In the genomic region with DNA sequence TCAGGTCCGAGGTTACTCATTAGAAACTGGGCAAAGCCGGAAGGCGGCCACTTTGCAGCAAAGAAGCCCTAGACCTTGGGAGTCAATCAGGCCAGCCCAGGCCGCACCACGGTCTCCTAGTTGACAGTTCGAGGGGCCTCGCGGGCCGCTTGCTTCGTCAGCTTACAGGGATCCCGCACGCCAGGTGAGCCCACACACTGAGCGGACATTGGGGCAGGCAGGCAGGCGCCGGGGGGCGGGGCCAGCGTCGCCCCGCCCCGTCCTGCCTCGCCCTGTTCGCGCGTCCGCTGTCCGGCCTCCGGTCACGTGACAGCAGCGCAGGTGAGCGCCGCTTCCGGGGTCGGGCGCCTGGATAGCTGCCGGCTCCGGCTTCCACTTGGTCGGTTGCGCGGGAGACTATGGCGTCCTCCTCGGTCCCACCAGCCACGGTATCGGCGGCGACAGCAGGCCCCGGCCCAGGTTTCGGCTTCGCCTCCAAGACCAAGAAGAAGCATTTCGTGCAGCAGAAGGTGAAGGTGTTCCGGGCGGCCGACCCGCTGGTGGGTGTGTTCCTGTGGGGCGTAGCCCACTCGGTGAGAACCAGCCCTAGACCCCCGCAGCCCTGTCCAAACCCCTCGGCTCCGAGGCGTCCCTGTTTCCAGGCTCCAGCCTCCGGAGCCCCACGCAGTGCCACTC, we compare ENCODE assay signal across 8 cellular contexts. TPM values are rescaled to one million over a fixed set of nuclear protein-coding genes. Genes with fewer than 3 reads are reported as not detected.
DNase-seq lines count a peak whose midpoint lies in the region; ATAC-seq, FAIRE-seq and TF ChIP-seq lines count a peak whose summit lies in the region.

Gene PIP4K2C, plus strand, starts transcription at position 301 of the 675 bp plus-strand sequence. Its CDS starts 98 bp downstream, at position 399.

- H3K36me3 ChIP-seq in adrenal gland (replicated peaks in 1 of 2) (peaks cover 0 to 7% of the 10 kb centered on the region in 2 donors), left ventricle myocardium inferior (peaks cover 16% of the 10 kb centered on the region), upper lobe of right lung (peaks cover 10% of the 10 kb centered on the region)

- H3K9me3 Mint-ChIP-seq in progenitor cell of endocrine pancreas (ENCODE audit: low read depth) = no peaks in the 10 kb centered on the region

- H3K27me3 ChIP-seq in adrenal gland = no peaks in the 10 kb centered on the region
- H3K27me3 ChIP-seq in left ventricle myocardium inferior (ENCODE audit: low read depth) = peaks cover 24% of the 10 kb centered on the region
- no peaks in the 10 kb centered on the region for H3K27me3 ChIP-seq in upper lobe of right lung

- H3K27ac Mint-ChIP-seq in progenitor cell of endocrine pancreas = peak within 1 kb of the TSS; percentile 97

- H3K4me1 Mint-ChIP-seq in progenitor cell of endocrine pancreas (ENCODE audit: low read depth) = peaks cover 23% of the 10 kb centered on the region

- H3K4me3 Mint-ChIP-seq in progenitor cell of endocrine pancreas (ENCODE audit: low read depth) = peak within 1 kb of the TSS; percentile 94

- TF ChIP-seq POLR2A in GM12891 (IDR thresholded peaks at IDR 0.05; ENCODE audit: low read depth, low read length) = peak; percentile 77
- peak; percentile 19 to 23 for TF ChIP-seq POLR2A in adrenal gland (IDR thresholded peaks at IDR 0.05)

- 0 to 2% (median 1%) methylated on average over 10 to 61 of the region's 61 CpGs for WGBS in adrenal gland, 4 donors

- DNase-seq in GM12891 (ENCODE audit: insufficient read length, low spot score) = peak; percentile 96
- DNase-seq in NCI-H1105 (lab: John Stamatoyannopoulos, UW) = peak; percentile 76
- peak; percentile 69 to 83 (median 80) for DNase-seq in adrenal gland
- DNase-seq in left ventricle myocardium inferior = peak; percentile 81
- DNase-seq in progenitor cell of endocrine pancreas (ENCODE audit: low spot score, unreplicated experiment) = peak; percentile 83
- DNase-seq in upper lobe of right lung = peak; percentile 93

- ATAC-seq in HG02610 (IDR thresholded peaks at IDR 0.05; ENCODE audit: unreplicated experiment) (peak; percentile 92), upper lobe of right lung (peak; percentile 99)

- H3K36me3 Mint-ChIP-seq in progenitor cell of endocrine pancreas (ENCODE audit: insufficient read depth) = peaks cover 5% of the 10 kb centered on the region

- H3K4me1 ChIP-seq in adrenal gland (replicated peaks in 1 of 2) (peaks cover 7 to 14% of the 10 kb centered on the region in 2 donors), left ventricle myocardium inferior (peaks cover 26% of the 10 kb centered on the region), upper lobe of right lung (peaks cover 17% of the 10 kb centered on the region)

- H3K4me3 ChIP-seq in adrenal gland (peak within 1 kb of the TSS; percentile 75 to 97 (median 87)), left ventricle myocardium inferior (peak within 1 kb of the TSS; percentile 88), upper lobe of right lung (peak within 1 kb of the TSS; percentile 94)

- TF ChIP-seq CTCF in adrenal gland (IDR thresholded peaks at IDR 0.05) (no peak), left ventricle myocardium inferior (IDR thresholded peaks at IDR 0.05; ENCODE audit: borderline replicate concordance) (no peak), progenitor cell of endocrine pancreas (IDR thresholded peaks at IDR 0.05; ENCODE audit: unreplicated experiment) (no peak), upper lobe of right lung (IDR thresholded peaks at IDR 0.05) (no peak)

- H3K27ac ChIP-seq in adrenal gland (peak within 1 kb of the TSS in 4 of 5 donors; percentile 49 to 79 (median 66)), left ventricle myocardium inferior (replicated peaks) (peak within 1 kb of the TSS; percentile 82), upper lobe of right lung (peak within 1 kb of the TSS; percentile 78)

- intact Hi-C loops in T-helper 1 cell treated with Interleukin-12 subunit alpha and Interleukin-12 subunit beta and Interleukin-4 antibody, amounts not matched to agents 30 ng/mL and 1 ng/mL, for 36 hours (cut with micrococcal nuclease) = loop anchor here (1.0 kb wide), 4 partner anchors 8 to 103 kb away; partner anchors contain the start of genes DCTN2, DTX3 and OS9
- intact Hi-C loops in adrenal gland (cut with DNase I) = no loop called here
- intact Hi-C loops in left ventricle myocardium inferior (cut with micrococcal nuclease) = no loop called here
- intact Hi-C loops in upper lobe of right lung (cut with DNase I) = no loop called here

- H3K9me3 ChIP-seq in adrenal gland (replicated peaks in 1 of 3) = no peaks in the 10 kb centered on the region
- H3K9me3 ChIP-seq in left ventricle myocardium inferior (replicated peaks) = no peaks in the 10 kb centered on the region
- H3K9me3 ChIP-seq in upper lobe of right lung = no peaks in the 10 kb centered on the region

- H3K27me3 Mint-ChIP-seq in progenitor cell of endocrine pancreas = peaks cover 3% of the 10 kb centered on the region

- FAIRE-seq in GM12891 (lab: Jason Lieb, UNC) = peak; percentile 91

TF ChIP-seq in GM12891, 5 proteins besides CTCF, POLR2A, EP300 and RAD21:
- TF ChIP-seq POLR2AphosphoS5 (IDR thresholded peaks at IDR 0.05; ENCODE audit: low read depth, low read length) (peak; percentile 86), POU2F2 (IDR thresholded peaks at IDR 0.05; ENCODE audit: low read depth, low read length) (no peak), TAF1 (IDR thresholded peaks at IDR 0.05; ENCODE audit: low read depth, low read length) (peak; percentile 76; the same call in 1 of the 2 replicates)

RNA-seq across cellular contexts. Expression of gene PIP4K2C, which starts in this region (rescaled TPM):
- 12.1 TPM for polyA plus RNA-seq in GM12891 (2012; ENCODE audit: low read depth, missing spikeins)
- 24.8 and 26.3 TPM in 2 replicates for total RNA-seq in T-helper 1 cell treated with Interleukin-12 subunit alpha and Interleukin-12 subunit beta and Interleukin-4 antibody, amounts not matched to agents 30 ng/mL and 1 ng/mL, for 36 hours
- total RNA-seq in adrenal gland = 10 to 100 TPM; 21.9 to 75.9 (median 30.9) TPM
- polyA plus RNA-seq in adrenal gland = 10 to 100 TPM in 1 of 3 donors, 1 to 10 TPM in 2; 8.1 to 31.5 (median 8.6) TPM
- 12.3 TPM for total RNA-seq in left ventricle myocardium inferior
- total RNA-seq in progenitor cell of endocrine pancreas = 38.4 and 39.0 TPM in 2 replicates
- 31.0 TPM for total RNA-seq in upper lobe of right lung

Comparison
In these comparisons a context has a peak if more than half of its experiments do, and no peak if none do; other contexts are left out.
1. Peak in every context shown above with its lines: DNase-seq, ATAC-seq, H3K4me3 ChIP-seq and H3K27ac ChIP-seq.